In the genomic region with DNA sequence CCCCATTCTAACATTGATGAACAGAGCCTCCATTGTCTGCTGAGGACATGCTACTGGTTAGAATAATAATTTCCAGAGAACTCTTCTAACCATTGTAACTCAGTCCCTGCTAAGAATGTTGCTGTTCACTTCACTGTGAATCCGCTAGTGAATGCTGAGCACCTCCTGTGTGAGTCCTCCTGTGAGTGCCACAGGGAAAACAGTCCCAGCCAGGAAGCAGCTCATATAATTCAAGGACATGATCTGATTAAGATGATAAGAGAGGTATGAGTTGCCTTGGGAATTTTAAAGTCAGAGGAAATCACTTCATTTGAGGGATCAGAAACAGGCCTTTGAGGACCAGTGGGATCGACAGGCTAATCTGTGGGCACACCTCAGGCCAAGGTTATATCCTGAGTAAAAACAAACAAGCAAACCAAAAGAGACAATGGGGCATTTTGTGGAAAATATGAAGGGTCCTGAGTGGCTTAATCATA, we compare ENCODE assay signal across 23 cellular contexts. TPM values are rescaled to one million over a fixed set of nuclear protein-coding genes. Genes with fewer than 3 reads are reported as not detected.
DNase-seq lines count a peak whose midpoint lies in the region; ATAC-seq and TF ChIP-seq lines count a peak whose summit lies in the region.
"Had no signal": no experiment of that assay in that cellular context is flagged by ENCODE, and none has a peak within 500 bp of the region (broad histone marks: within the 10 kb centered on the region; RNA-seq: fewer than 3 reads in every experiment).

No MANE protein-coding gene starts in this region.

- intact Hi-C loops in left ventricle myocardium superior (cut with micrococcal nuclease): no loop called here

- no peaks in the 10 kb centered on the region for H3K9me3 Mint-ChIP-seq in memory B cell
- H3K9me3 Mint-ChIP-seq: CD8-positive, alpha-beta T cell; neural progenitor cell; stimulated activated naive B cell treated with anti-CD40 and anti-IgM and Interleukin-4, amounts not matched to agents 10 μg/mL and 1 μg/mL and 100 μg/mL, for 72 hours had no signal

- H3K27me3 Mint-ChIP-seq in memory B cell: no peaks in the 10 kb centered on the region
- H3K27me3 Mint-ChIP-seq: activated naive CD8-positive, alpha-beta T cell; stimulated activated naive B cell treated with anti-CD40 and anti-IgM and Interleukin-4, amounts not matched to agents 10 μg/mL and 1 μg/mL and 100 μg/mL, for 72 hours had no signal

- H3K9me3 ChIP-seq in right atrium auricular region: no peaks in the 10 kb centered on the region
- H3K9me3 ChIP-seq: esophagus squamous epithelium, mucosa of descending colon, prostate gland, thoracic aorta had no signal

- peaks cover 4% of the 10 kb centered on the region for H3K36me3 Mint-ChIP-seq in memory B cell
- H3K36me3 Mint-ChIP-seq: CD8-positive, alpha-beta T cell had no signal

- peak overlapping the region; percentile 46 for H3K27ac Mint-ChIP-seq in memory B cell
- H3K27ac Mint-ChIP-seq: activated T-helper 1 cell treated with anti-CD3 and anti-CD28 coated beads, Interleukin-12 subunit alpha, Interleukin-12 subunit beta, Interleukin-2, Interleukin-4 antibody, amounts not matched to agents 30 ng/mL and 10 ng/mL and 1 ng/mL, durations not matched to agents 14 hours and 24 hours and 36 hours; neural progenitor cell; stimulated activated naive B cell treated with anti-CD40 and anti-IgM and Interleukin-4, amounts not matched to agents 10 μg/mL and 1 μg/mL and 100 μg/mL, for 72 hours had no signal

- H3K4me1 ChIP-seq in right atrium auricular region: no peaks in the 10 kb centered on the region
- H3K4me1 ChIP-seq: neural progenitor cell, prostate gland had no signal

- H3K4me1 Mint-ChIP-seq in memory B cell: peaks cover 31% of the 10 kb centered on the region

- H3K36me3 ChIP-seq in right atrium auricular region: no peaks in the 10 kb centered on the region
- H3K36me3 ChIP-seq: esophagus squamous epithelium, neural progenitor cell, prostate gland, thoracic aorta had no signal

- H3K4me3 ChIP-seq in right atrium auricular region: no peak overlapping the region
- H3K4me3 ChIP-seq: esophagus squamous epithelium, mucosa of descending colon, neural progenitor cell, prostate gland, thoracic aorta had no signal

- no peak overlapping the region for H3K4me3 Mint-ChIP-seq in memory B cell
- H3K4me3 Mint-ChIP-seq: activated T-helper 1 cell treated with anti-CD3 and anti-CD28 coated beads, Interleukin-12 subunit alpha, Interleukin-12 subunit beta, Interleukin-2, Interleukin-4 antibody, amounts not matched to agents 30 ng/mL and 10 ng/mL and 1 ng/mL, durations not matched to agents 14 hours and 24 hours and 36 hours; CD8-positive, alpha-beta T cell; neural progenitor cell; stimulated activated naive B cell treated with anti-CD40 and anti-IgM and Interleukin-4, amounts not matched to agents 10 μg/mL and 1 μg/mL and 100 μg/mL, for 72 hours had no signal

- no peak overlapping the region for H3K27ac ChIP-seq in right atrium auricular region
- H3K27ac ChIP-seq in VCaP: peak overlapping the region; percentile 43
- H3K27ac ChIP-seq: esophagus squamous epithelium, neural progenitor cell, prostate gland, thoracic aorta had no signal

- no peak for DNase-seq in left ventricle myocardium superior
- DNase-seq in right atrium auricular region (ENCODE audit: low spot score): no peak
- no peak for DNase-seq in memory B cell (ENCODE audit: low spot score in 2 of 2)
- DNase-seq in AML-193 (lab: John Stamatoyannopoulos, UW): no peak
- DNase-seq in activated CD4-positive, alpha-beta T cell treated with anti-CD3 and anti-CD28 coated beads for 1 hour: no peak
- no peak for DNase-seq in D341Med (ENCODE audit: low spot score)
- DNase-seq: activated CD4-positive, alpha-beta T cell treated with anti-CD3 and anti-CD28 coated beads for 48 hours; CD8-positive, alpha-beta T cell; esophagus squamous epithelium; IMR-90; MM.1S; mucosa of descending colon; NCI-H1417 treated with DMSO at 0.1 percent for 48 hours; NCI-H526; stimulated activated CD4-positive, alpha-beta T cell treated with anti-CD3 and anti-CD28 coated beads, Interleukin-2, amount 100 ng/mL, for 24 hours; stimulated activated naive B cell treated with anti-CD40 and anti-IgM and Interleukin-4, amounts not matched to agents 10 μg/mL and 1 μg/mL and 100 μg/mL, for 72 hours had no signal

- peak; percentile 22 for ATAC-seq in left ventricle myocardium superior
- no peak for ATAC-seq in memory B cell (ENCODE audit: low read depth)
- ATAC-seq in HG03565 (IDR thresholded peaks at IDR 0.05; ENCODE audit: unreplicated experiment): no peak
- ATAC-seq: CD8-positive, alpha-beta T cell; mucosa of descending colon; stimulated activated naive B cell treated with anti-CD40 and anti-IgM and Interleukin-4, amounts not matched to agents 10 μg/mL and 1 μg/mL and 100 μg/mL, for 72 hours had no signal

- TF ChIP-seq CTCF in right atrium auricular region (IDR thresholded peaks at IDR 0.05) (no peak), VCaP (conservative IDR thresholded peaks at IDR 0.05) (no peak)

- H3K27me3 ChIP-seq in right atrium auricular region: no peaks in the 10 kb centered on the region
- H3K27me3 ChIP-seq: esophagus squamous epithelium, neural progenitor cell had no signal

RNA-seq across cellular contexts. Expression of gene GPR160, which starts 33.9 kb away (rescaled TPM):
- 1.0 TPM for total RNA-seq in left ventricle myocardium superior
- total RNA-seq in right atrium auricular region: under 1 TPM; 0.75 to 0.96 TPM

RNA-seq across cellular contexts. Expression of gene SEC62, which starts 37.3 kb away (rescaled TPM):
- total RNA-seq in left ventricle myocardium superior: 79.0 TPM
- total RNA-seq in right atrium auricular region: 10 to 100 TPM; 29.5 to 31.2 TPM
